Comparison of ENCODE assay signal across 9 cellular contexts in genomic region chr7:2566890-2567662, GRCh38. TPM values are rescaled to one million over a fixed set of nuclear protein-coding genes. Genes with fewer than 3 reads are reported as not detected.
DNase-seq lines count a peak whose midpoint lies in the region; ATAC-seq and TF ChIP-seq lines count a peak whose summit lies in the region.
"Had no signal": no experiment of that assay in that cellular context is flagged by ENCODE, and none has a peak within 500 bp of the region (broad histone marks: within the 10 kb centered on the region; RNA-seq: fewer than 3 reads in every experiment).

No MANE protein-coding gene starts in this region.

- intact Hi-C loops in gastrocnemius medialis (cut with DNase I; ENCODE audit: low total_unique reads) = loop anchor here (1.0 kb wide), 1 partner anchor 113 kb away; no protein-coding TSS in a partner anchor

- peak; percentile 66 to 75 for TF ChIP-seq RAD21 in liver (IDR thresholded peaks at IDR 0.05)

- WGBS in liver = 55% methylated on average over 28 of the region's 28 CpGs

- H3K4me1 ChIP-seq in liver (ENCODE audit: control insufficient read depth in 4 of 4, insufficient read depth in 4 of 4, low read length in 3 of 4) = peaks cover 0 to 21% (median 10%) of the 10 kb centered on the region in 4 donors
- peaks cover 6 to 8% of the 10 kb centered on the region in 2 donors for H3K4me1 ChIP-seq in gastrocnemius medialis

- DNase-seq in T follicular helper cell (ENCODE audit: low read depth) = peak; percentile 34
- DNase-seq in KG1 (lab: John Stamatoyannopoulos, UW) = no peak
- no peak for DNase-seq in gastrocnemius medialis
- no peak for DNase-seq in islet precursor cell
- DNase-seq: activated naive CD8-positive, alpha-beta T cell treated with anti-CD3 and anti-CD28 coated beads, Interleukin-2, amount 10 ng/mL, durations not matched to agents 7 days and 5 days had no signal

- H3K27me3 ChIP-seq in liver (ENCODE audit: control insufficient read depth in 4 of 4, insufficient read depth in 4 of 4, low read length in 3 of 4) (no peaks in the 10 kb centered on the region), gastrocnemius medialis (no peaks in the 10 kb centered on the region)

- H3K9me3 ChIP-seq in liver (ENCODE audit: control insufficient read depth in 4 of 4, low read length in 3 of 4) (no peaks in the 10 kb centered on the region), gastrocnemius medialis (no peaks in the 10 kb centered on the region)

- in situ Hi-C loops in gastrocnemius medialis (cut with MboI; ENCODE audit: low sequenced_read_pairs in 4 of 4) = loop anchor here in 2 of 4 donors (10.0 kb wide), 1 partner anchor 118 kb away; the partner anchor contains the start of gene AMZ1 (in 2 of the 2)

- H3K36me3 ChIP-seq in liver (ENCODE audit: control insufficient read depth in 4 of 4, insufficient read depth in 3 of 4, low read depth in 1 of 4, low read length in 3 of 4) (peaks cover 0 to 2% (median 1%) of the 10 kb centered on the region in 4 donors), gastrocnemius medialis (no peaks in the 10 kb centered on the region)

- TF ChIP-seq CTCF in GM12873 (IDR thresholded peaks at IDR 0.05; ENCODE audit: insufficient read depth, low read depth, low read length, missing control alignments) (peak; percentile 50), liver (IDR thresholded peaks at IDR 0.05; ENCODE audit: low read depth, low read length, missing input control) (peak; percentile 33), gastrocnemius medialis (IDR thresholded peaks at IDR 0.05 in 4 of 5, conservative IDR thresholded peaks at IDR 0.05 in 1 of 5) (no peak)

- H3K4me3 ChIP-seq in liver (ENCODE audit: low read depth in 1 of 3, low read length in 3 of 3) = no peak overlapping the region
- no peak overlapping the region for H3K4me3 ChIP-seq in gastrocnemius medialis

- peak overlapping the region in 1 of 2 donors; percentile 9 for H3K9ac ChIP-seq in liver (ENCODE audit: low read depth in 1 of 2, low read length in 2 of 2)

- TF ChIP-seq POLR2A in gastrocnemius medialis (IDR thresholded peaks at IDR 0.05) = no peak

- ATAC-seq in GM21723 (IDR thresholded peaks at IDR 0.05; ENCODE audit: unreplicated experiment) = peak; percentile 84
- no peak for ATAC-seq in HG02623 (IDR thresholded peaks at IDR 0.05; ENCODE audit: unreplicated experiment)
- ATAC-seq in gastrocnemius medialis = no peak

- H3K27ac ChIP-seq in liver (ENCODE audit: low read depth in 1 of 2, low read length in 2 of 2) (peak overlapping the region in 1 of 2 donors; percentile 13), gastrocnemius medialis (no peak overlapping the region)

TF ChIP-seq in liver, 16 proteins besides CTCF, POLR2A, EP300 and RAD21:
- TF ChIP-seq HNF4A (conservative IDR thresholded peaks at IDR 0.05) = peak in 1 of 2 donors; percentile 19
- TF ChIP-seq YY1 (IDR thresholded peaks at IDR 0.05) = no peak
- TF ChIP-seq RXRA (IDR thresholded peaks at IDR 0.05) = peak in 1 of 2 donors; percentile 26
- TF ChIP-seq SP1 (IDR thresholded peaks at IDR 0.05) = peak; percentile 34

RNA-seq across cellular contexts. Expression of gene IQCE, which starts 8.3 kb away (rescaled TPM):
- total RNA-seq in liver = 1 to 10 TPM; 2.6 to 5.9 TPM
- polyA plus RNA-seq in liver = 1 to 10 TPM; 2.1 to 4.6 TPM
- 10 to 100 TPM in 1 of 4 donors, 1 to 10 TPM in 3; 6.3 to 11.5 (median 8.8) TPM for total RNA-seq in gastrocnemius medialis

RNA-seq across cellular contexts. Expression of gene BRAT1, which starts 11.8 kb away (rescaled TPM):
- 10 to 100 TPM; 16.5 to 20.7 TPM for total RNA-seq in liver
- polyA plus RNA-seq in liver = 10 to 100 TPM in 1 of 2 donors, 1 to 10 TPM in 1; 10.0 to 16.9 TPM
- 10 to 100 TPM; 15.3 to 36.4 (median 20.2) TPM for total RNA-seq in gastrocnemius medialis

RNA-seq across cellular contexts. Expression of gene LFNG, which starts 47.5 kb away (rescaled TPM):
- total RNA-seq in liver = 1 to 10 TPM; 2.8 to 2.9 TPM
- 1 to 10 TPM in 1 of 2 donors, under 1 TPM in 1; 0.22 to 2.4 TPM for polyA plus RNA-seq in liver
- total RNA-seq in gastrocnemius medialis = 1 to 10 TPM; 1.0 to 5.9 (median 1.7) TPM

Comparison
In these comparisons a context has a peak if more than half of its experiments do, and no peak if none do; other contexts are left out.
1. CTCF ChIP-seq: peak in GM12873 (single experiment) and liver (single experiment); none in gastrocnemius medialis (0 of 5).